23 cellular contexts compared by ENCODE assay signal in genomic region chr12:106380954-106381353, GRCh38.
"Had no signal": no experiment of that assay in that cellular context is flagged by ENCODE, and none has a peak within 500 bp of the region (broad histone marks: within the 10 kb centered on the region; RNA-seq: fewer than 3 reads in every experiment).

No MANE protein-coding gene starts in this region.

- H3K9me3 Mint-ChIP-seq: effector memory CD8-positive, alpha-beta T cell had no signal

- ATAC-seq: effector memory CD8-positive, alpha-beta T cell; esophagus mucosa; gastrocnemius medialis; heart right ventricle; left cardiac atrium; left lung; left ventricle myocardium superior; lower lobe of right lung; mucosa of descending colon had no signal

- H3K9me3 ChIP-seq: esophagus squamous epithelium, gastrocnemius medialis, left lung, lower lobe of right lung, mucosa of descending colon had no signal

- H3K27ac ChIP-seq: epithelial cell of prostate, esophagus squamous epithelium, gastrocnemius medialis, heart right ventricle, left lung, lower lobe of right lung had no signal

- H3K4me3 ChIP-seq: esophagus squamous epithelium, gastrocnemius medialis, heart right ventricle, left lung, lower lobe of right lung, mucosa of descending colon had no signal

- H3K27me3 Mint-ChIP-seq: dendritic cell treated with granulocyte-macrophage colony-stimulating factor and Interleukin-4, amounts not matched to agents 40 ng/mL and 50 ng/mL, for 4 days; effector memory CD8-positive, alpha-beta T cell had no signal

- H3K4me1 ChIP-seq: esophagus squamous epithelium, gastrocnemius medialis, heart right ventricle, left lung, lower lobe of right lung had no signal

- H3K4me1 Mint-ChIP-seq: mesothelial cell of epicardium had no signal

- H3K27me3 ChIP-seq: esophagus squamous epithelium, gastrocnemius medialis, heart right ventricle, left lung had no signal

- DNase-seq: cortex of kidney; effector CD8-positive, alpha-beta T cell; effector memory CD8-positive, alpha-beta T cell; endodermal cell; erythroblast; esophagus squamous epithelium; foreskin fibroblast; foreskin melanocyte; gastrocnemius medialis; glutamatergic neuron; head of caudate nucleus; heart right ventricle; hippocampal formation; left cardiac atrium; left lung; left ventricle myocardium superior; lower lobe of right lung; mesenchymal stem cell; mucosa of descending colon had no signal

- H3K27ac Mint-ChIP-seq: dendritic cell treated with granulocyte-macrophage colony-stimulating factor and Interleukin-4, amounts not matched to agents 40 ng/mL and 50 ng/mL, for 4 days; effector memory CD8-positive, alpha-beta T cell; endodermal cell; mesothelial cell of epicardium had no signal

- H3K4me3 Mint-ChIP-seq: dendritic cell treated with granulocyte-macrophage colony-stimulating factor and Interleukin-4, amounts not matched to agents 40 ng/mL and 50 ng/mL, for 4 days; effector memory CD8-positive, alpha-beta T cell; endodermal cell; mesothelial cell of epicardium had no signal
